ENCODE assay signal across 17 cellular contexts in the genomic region with DNA sequence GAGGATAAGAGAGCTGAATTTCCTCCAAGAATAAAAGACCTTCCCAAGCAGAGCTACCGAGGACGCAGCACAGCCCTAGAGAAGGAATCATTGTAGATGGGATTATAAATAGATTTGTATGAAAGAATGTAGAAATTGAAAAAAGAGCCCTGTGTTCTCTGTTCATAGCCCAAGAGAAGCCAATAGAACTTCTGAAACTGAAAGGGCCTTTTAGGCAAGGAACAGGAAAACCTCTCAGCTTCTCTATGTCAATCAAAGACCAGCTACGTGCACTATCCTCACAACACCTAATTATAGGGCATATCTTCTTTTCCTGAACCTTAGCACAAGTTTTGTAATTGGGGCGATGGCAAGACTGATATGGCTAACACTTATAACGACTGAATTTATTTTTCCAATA.
DNase-seq lines count a peak whose midpoint lies in the region; ATAC-seq and TF ChIP-seq lines count a peak whose summit lies in the region.
"Had no signal": no experiment of that assay in that cellular context is flagged by ENCODE, and none has a peak within 500 bp of the region (broad histone marks: within the 10 kb centered on the region; RNA-seq: fewer than 3 reads in every experiment).

No MANE protein-coding gene starts in this region.

- no peaks in the 10 kb centered on the region for H3K36me3 Mint-ChIP-seq in activated naive CD4-positive, alpha-beta T cell treated with anti-CD3 and anti-CD28 coated beads, Interleukin-2, amount 50 U/mL, for 72 hours

- in situ Hi-C loops in SK-MEL-5 (cut with HindIII; ENCODE audit: low pct_unique_long_range_greater_than_20kb, low sequenced_read_pairs) = no loop called here

- H3K9me3 Mint-ChIP-seq in activated naive CD4-positive, alpha-beta T cell treated with anti-CD3 and anti-CD28 coated beads, Interleukin-2, amount 50 U/mL, for 72 hours = peaks cover 0 to 3% of the 10 kb centered on the region in 2 donors

- TF ChIP-seq POLR2A in GM18505 (IDR thresholded peaks at IDR 0.05; ENCODE audit: borderline replicate concordance, extremely low read depth, insufficient read depth, insufficient read length) = no peak

- H3K27ac Mint-ChIP-seq in activated naive CD4-positive, alpha-beta T cell treated with anti-CD3 and anti-CD28 coated beads, Interleukin-2, amount 50 U/mL, for 72 hours = no peak overlapping the region
- H3K27ac Mint-ChIP-seq: activated CD8-positive, alpha-beta T cell treated with anti-CD3 and anti-CD28 coated beads, Interleukin-2, amount 10 ng/mL, durations not matched to agents 7 days and 5 days had no signal

- DNase-seq in SK-MEL-5 (ENCODE audit: low read depth, low spot score) = peak; percentile 94
- no peak for DNase-seq in activated naive CD4-positive, alpha-beta T cell treated with anti-CD3 and anti-CD28 coated beads, Interleukin-2, amount 50 U/mL, for 72 hours (ENCODE audit: low spot score in 2 of 2)
- no peak for DNase-seq in HK-2 (ENCODE audit: unreplicated experiment)
- no peak for DNase-seq in C1 segment of cervical spinal cord (lab: John Stamatoyannopoulos, UW)
- DNase-seq: activated CD8-positive, alpha-beta T cell treated with anti-CD3 and anti-CD28 coated beads, Interleukin-2, amount 10 ng/mL, durations not matched to agents 7 days and 5 days; activated effector memory CD4-positive, alpha-beta T cell treated with Interleukin-2 at 50 U/mL for 16 hours; dermis blood vessel endothelial cell; left colon; NCI-H2107; SJCRH30; stimulated activated CD8-positive, alpha-beta memory T cell treated with anti-CD3 and anti-CD28 coated beads, Interleukin-4, amount 100 ng/mL, for 48 hours; tibial artery had no signal

- ATAC-seq in GM18505 (IDR thresholded peaks at IDR 0.05; ENCODE audit: unreplicated experiment) = peak; percentile 86
- peak; percentile 81 for ATAC-seq in GM21423 (IDR thresholded peaks at IDR 0.05; ENCODE audit: unreplicated experiment)
- peak; percentile 74 for ATAC-seq in HG03095 (IDR thresholded peaks at IDR 0.05; ENCODE audit: unreplicated experiment)
- ATAC-seq in activated naive CD4-positive, alpha-beta T cell treated with anti-CD3 and anti-CD28 coated beads, Interleukin-2, amount 50 U/mL, for 72 hours = no peak
- ATAC-seq in GM19452 (IDR thresholded peaks at IDR 0.05; ENCODE audit: unreplicated experiment) = no peak
- ATAC-seq: activated CD8-positive, alpha-beta T cell treated with anti-CD3 and anti-CD28 coated beads, Interleukin-2, amount 10 ng/mL, durations not matched to agents 7 days and 5 days; HCT116; left colon had no signal

Comparison
In these comparisons a context has a peak if more than half of its experiments do, and no peak if none do; other contexts are left out.
1. ATAC-seq: peak in GM18505 (single experiment), GM21423 (single experiment) and HG03095 (single experiment); none in activated naive CD4-positive, alpha-beta T cell treated with anti-CD3 and anti-CD28 coated beads, Interleukin-2, amount 50 U/mL, for 72 hours (0 of 2) and GM19452 (single experiment).